In genomic region chr3:117674321-117674720, GRCh38 we compare ENCODE assay signal across 29 cellular contexts.
"Had no signal": no experiment of that assay in that cellular context is flagged by ENCODE, and none has a peak within 500 bp of the region (broad histone marks: within the 10 kb centered on the region; RNA-seq: fewer than 3 reads in every experiment).

No MANE protein-coding gene starts in this region.

- H3K27me3 ChIP-seq: left lung, pancreas, stomach, testis, thyroid gland, transverse colon, upper lobe of left lung, vagina had no signal

- DNase-seq: hypothalamus; immature natural killer cell; kidney; left colon; left lung; midbrain; mucosa of descending colon; naive thymus-derived CD8-positive, alpha-beta T cell; nucleus accumbens; pancreas; posterior cingulate gyrus; retina; right cardiac atrium; stimulated activated CD4-positive, alpha-beta T cell treated with anti-CD3 and anti-CD28 coated beads, Interleukin-12 subunit alpha, Interleukin-12 subunit beta, amount 100 ng/mL, for 4 hours; stimulated activated CD4-positive, alpha-beta T cell treated with anti-CD3 and anti-CD28 coated beads, Interleukin-15, amount 100 ng/mL, for 24 hours; stimulated activated CD4-positive, alpha-beta T cell treated with anti-CD3 and anti-CD28 coated beads, Interleukin-2, amount 100 ng/mL, for 24 hours; stimulated activated CD4-positive, alpha-beta T cell treated with anti-CD3 and anti-CD28 coated beads, Interleukin-4, amount 100 ng/mL, for 1 hour; stimulated activated naive B cell treated with anti-CD40 and anti-IgM and Interleukin-4, amounts not matched to agents 10 μg/mL and 1 μg/mL and 100 μg/mL, for 72 hours; stimulated activated naive CD8-positive, alpha-beta T cell treated with anti-CD3 and anti-CD28 coated beads, Interleukin-15, Interleukin-2, amounts not matched to agents 100 U/mL and 50 U/mL, for 24 hours; stomach; testis; thyroid gland; transverse colon; upper lobe of left lung had no signal

- H3K9me3 ChIP-seq: left lung, mucosa of descending colon, pancreas, prostate gland, stomach, testis, thyroid gland, transverse colon, upper lobe of left lung, vagina had no signal

- H3K27ac ChIP-seq: left lung, pancreas, prostate gland, skin epidermis, stomach, testis, thyroid gland, transverse colon, upper lobe of left lung, vagina had no signal

- H3K4me1 ChIP-seq: left lung, pancreas, prostate gland, testis, thyroid gland, transverse colon, upper lobe of left lung, vagina had no signal

- H3K36me3 ChIP-seq: left lung, pancreas, prostate gland, stomach, thyroid gland, transverse colon, upper lobe of left lung, vagina had no signal

- H3K4me3 ChIP-seq: left lung, lung, mucosa of descending colon, pancreas, prostate gland, skin epidermis, stomach, testis, thyroid gland, transverse colon, upper lobe of left lung, vagina had no signal

- ATAC-seq: left colon; left lung; mucosa of descending colon; naive thymus-derived CD8-positive, alpha-beta T cell; pancreas; right cardiac atrium; sciatic nerve; stimulated activated naive B cell treated with anti-CD40 and anti-IgM and Interleukin-4, amounts not matched to agents 10 μg/mL and 1 μg/mL and 100 μg/mL, for 72 hours; stimulated activated naive CD8-positive, alpha-beta T cell treated with anti-CD3 and anti-CD28 coated beads, Interleukin-15, Interleukin-2, amounts not matched to agents 100 U/mL and 50 U/mL, for 24 hours had no signal
